In genomic region chr3:69997486-69998307, GRCh38 we compare ENCODE assay signal across 22 cellular contexts. TPM values are rescaled to one million over a fixed set of nuclear protein-coding genes. Genes with fewer than 3 reads are reported as not detected.
A peak's percentile ranks its signal among the peaks of the same experiment; 100 is the strongest.
DNase-seq lines count a peak whose midpoint lies in the region; ATAC-seq and TF ChIP-seq lines count a peak whose summit lies in the region.
"Had no signal": no experiment of that assay in that cellular context is flagged by ENCODE, and none has a peak within 500 bp of the region (broad histone marks: within the 10 kb centered on the region; RNA-seq: fewer than 3 reads in every experiment).

No MANE protein-coding gene starts in this region.

- H3K27ac ChIP-seq in cingulate gyrus (ENCODE audit: low read depth, low read length), result peak overlapping the region; percentile 97
- H3K27ac ChIP-seq in tibial artery, result peak overlapping the region; percentile 69 to 80
- H3K27ac ChIP-seq: 22Rv1, BLaER1, upper lobe of right lung had no signal

- TF ChIP-seq CTCF in mesothelial cell of epicardium (IDR thresholded peaks at IDR 0.05; ENCODE audit: unreplicated experiment), result no peak
- no peak for TF ChIP-seq CTCF in tibial artery (IDR thresholded peaks at IDR 0.05)
- no peak for TF ChIP-seq CTCF in nephron progenitor cell (IDR thresholded peaks at IDR 0.05)

- H3K9me3 Mint-ChIP-seq in mesothelial cell of epicardium, result peaks cover 3% of the 10 kb centered on the region
- no peaks in the 10 kb centered on the region for H3K9me3 Mint-ChIP-seq in nephron progenitor cell
- H3K9me3 Mint-ChIP-seq: H9; T-helper 2 cell treated with Interferon-gamma antibody and Interleukin-4, amounts not matched to agents 5 μg/mL and 100 μg/mL, for 36 hours had no signal

- H3K27me3 Mint-ChIP-seq in mesothelial cell of epicardium (ENCODE audit: low read depth), result peaks cover 8% of the 10 kb centered on the region
- H3K27me3 Mint-ChIP-seq in nephron progenitor cell (ENCODE audit: low read depth, poor library complexity), result peaks cover 13% of the 10 kb centered on the region

- intact Hi-C loops in tibial artery (cut with DNase I; ENCODE audit: low total_unique reads), result no loop called here

- H3K4me3 ChIP-seq in tibial artery, result no peak overlapping the region
- H3K4me3 ChIP-seq: BLaER1, smooth muscle cell had no signal

- H3K27me3 ChIP-seq in tibial artery, result no peaks in the 10 kb centered on the region
- H3K27me3 ChIP-seq: BLaER1, upper lobe of right lung had no signal

- H3K36me3 Mint-ChIP-seq in mesothelial cell of epicardium (no peaks in the 10 kb centered on the region), nephron progenitor cell (ENCODE audit: low read depth) (no peaks in the 10 kb centered on the region)

- H3K9me3 ChIP-seq in tibial artery, result no peaks in the 10 kb centered on the region
- H3K9me3 ChIP-seq: BLaER1, upper lobe of right lung had no signal

- peak; percentile 8 for DNase-seq in DMS 273 (lab: John Stamatoyannopoulos, UW; ENCODE audit: unreplicated experiment)
- no peak for DNase-seq in DMS 273 treated with DMSO at 0.1 percent for 48 hours (lab: John Stamatoyannopoulos, UW)
- no peak for DNase-seq in mesothelial cell of epicardium (ENCODE audit: low spot score in 2 of 2, unreplicated experiment in 2 of 2)
- DNase-seq in tibial artery, result no peak
- DNase-seq in DMS79 (lab: John Stamatoyannopoulos, UW), result no peak
- no peak for DNase-seq in nephron progenitor cell
- DNase-seq: activated CD4-positive, CD25-positive, alpha-beta regulatory T cell treated with anti-CD3 and anti-CD28 coated beads, Interleukin-2, amount 50 U/mL, for 72 hours; central memory CD4-positive, alpha-beta T cell; effector memory CD4-positive, alpha-beta T cell; H9; left colon; NCI-H1694; upper lobe of right lung had no signal

- no peaks in the 10 kb centered on the region for H3K36me3 ChIP-seq in tibial artery
- H3K36me3 ChIP-seq: BLaER1, upper lobe of right lung had no signal

- peak overlapping the region; percentile 91 for H3K27ac Mint-ChIP-seq in mesothelial cell of epicardium
- H3K27ac Mint-ChIP-seq in nephron progenitor cell, result no peak overlapping the region
- H3K27ac Mint-ChIP-seq: T-helper 2 cell treated with Interferon-gamma antibody and Interleukin-4, amounts not matched to agents 5 μg/mL and 100 μg/mL, for 36 hours had no signal

- ATAC-seq in HG02623 (IDR thresholded peaks at IDR 0.05; ENCODE audit: unreplicated experiment), result no peak
- ATAC-seq: left colon, Right ventricle myocardium inferior, upper lobe of right lung had no signal

- peaks cover 0 to 31% (median 13%) of the 10 kb centered on the region in 4 donors for H3K4me1 ChIP-seq in tibial artery
- H3K4me1 ChIP-seq: upper lobe of right lung had no signal

- H3K4me3 Mint-ChIP-seq in mesothelial cell of epicardium (no peak overlapping the region), nephron progenitor cell (no peak overlapping the region)
- H3K4me3 Mint-ChIP-seq: H9; T-helper 2 cell treated with Interferon-gamma antibody and Interleukin-4, amounts not matched to agents 5 μg/mL and 100 μg/mL, for 36 hours had no signal

- H3K4me1 Mint-ChIP-seq in mesothelial cell of epicardium (peaks cover 38% of the 10 kb centered on the region), nephron progenitor cell (peaks cover 12% of the 10 kb centered on the region)

RNA-seq across cellular contexts. Expression of gene SAMMSON, which starts 1.8 kb away (rescaled TPM):
- total RNA-seq in mesothelial cell of epicardium, result not detected in 3 replicates
- total RNA-seq: H9, left colon, LHCN-M2, mucosa of gallbladder, Right ventricle myocardium inferior, smooth muscle cell, upper lobe of right lung had no signal
